ENCODE assay signal across 17 cellular contexts in the genomic region with DNA sequence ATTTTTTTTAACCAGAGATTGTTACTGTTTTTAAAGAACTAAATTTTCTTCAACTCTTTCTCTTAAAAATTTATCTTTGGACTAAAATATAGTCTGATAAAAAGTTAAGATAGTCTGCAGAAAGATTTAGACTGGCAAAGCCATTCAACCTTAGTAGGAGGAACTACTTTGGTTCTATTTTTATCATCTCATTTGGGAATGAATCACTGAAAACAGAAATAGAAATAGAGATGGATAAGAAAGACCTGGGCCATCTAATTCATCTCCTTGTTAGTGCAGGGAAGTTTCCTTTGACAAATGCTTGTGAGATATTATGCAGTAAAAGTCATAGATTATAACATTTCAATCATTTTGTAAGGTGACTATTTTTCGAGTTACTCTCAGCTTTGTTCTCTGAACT.
DNase-seq lines count a peak whose midpoint lies in the region; ATAC-seq, FAIRE-seq and TF ChIP-seq lines count a peak whose summit lies in the region.
"Had no signal": no experiment of that assay in that cellular context is flagged by ENCODE, and none has a peak within 500 bp of the region (broad histone marks: within the 10 kb centered on the region; RNA-seq: fewer than 3 reads in every experiment).

No MANE protein-coding gene starts in this region.

- TF ChIP-seq POLR2A in gastrocnemius medialis (IDR thresholded peaks at IDR 0.05): no peak

- H3K9me3 Mint-ChIP-seq in type B pancreatic cell: peaks cover 9% of the 10 kb centered on the region

- peaks cover 7% of the 10 kb centered on the region for H3K4me1 Mint-ChIP-seq in type B pancreatic cell (ENCODE audit: unreplicated experiment)
- H3K4me1 Mint-ChIP-seq: CD4-positive, alpha-beta memory T cell had no signal

- peaks cover 3% of the 10 kb centered on the region for H3K36me3 Mint-ChIP-seq in type B pancreatic cell
- H3K36me3 Mint-ChIP-seq: CD4-positive, alpha-beta memory T cell had no signal

- H2AFZ ChIP-seq in mesenchymal stem cell (ENCODE audit: low read depth, low read length): no peak overlapping the region
- H2AFZ ChIP-seq: GM23338 had no signal

- H3K4me3 Mint-ChIP-seq in type B pancreatic cell: no peak overlapping the region
- H3K4me3 Mint-ChIP-seq: CD4-positive, alpha-beta memory T cell; GM23338 had no signal

- H3K27ac ChIP-seq in mesenchymal stem cell (ENCODE audit: low read length, poor library complexity, severe bottlenecking) (no peak overlapping the region), gastrocnemius medialis (peak overlapping the region in 3 of 4 donors; percentile 37 to 49 (median 48))
- H3K27ac ChIP-seq: C4-2B had no signal

- no peak overlapping the region for H3K4me2 ChIP-seq in mesenchymal stem cell (ENCODE audit: low read length, poor library complexity, severe bottlenecking)
- H3K4me2 ChIP-seq: GM23338 had no signal

- no peak overlapping the region for H4K8ac ChIP-seq in mesenchymal stem cell (ENCODE audit: low read length)

- no peak overlapping the region for H3K27ac Mint-ChIP-seq in type B pancreatic cell
- H3K27ac Mint-ChIP-seq: CD4-positive, alpha-beta memory T cell; GM23338 had no signal

- intact Hi-C loops in gastrocnemius medialis (cut with DNase I; ENCODE audit: low total_unique reads): no loop called here

- no peak overlapping the region for H3K4ac ChIP-seq in mesenchymal stem cell (ENCODE audit: low read depth in 1 of 2, low read length in 2 of 2)

- peak; percentile 69 to 78 for ATAC-seq in gastrocnemius medialis
- ATAC-seq in GM18870 (IDR thresholded peaks at IDR 0.05; ENCODE audit: unreplicated experiment): no peak
- ATAC-seq: GM23338 had no signal

- H3K18ac ChIP-seq in mesenchymal stem cell (ENCODE audit: low read depth in 1 of 2, low read length in 2 of 2): no peak overlapping the region

- no peaks in the 10 kb centered on the region for H3K4me1 ChIP-seq in mesenchymal stem cell (ENCODE audit: control insufficient read depth, insufficient read depth, low read depth, low read length)
- peaks cover 14 to 21% of the 10 kb centered on the region in 2 donors for H3K4me1 ChIP-seq in gastrocnemius medialis
- H3K4me1 ChIP-seq: BE2C had no signal

- no CpG with 5 or more reads among the region's 1 CpG for WGBS in mesenchymal stem cell

- no peak for DNase-seq in D721Med (ENCODE audit: insufficient read length, low spot score)
- DNase-seq in RPMI7951 (ENCODE audit: low read depth): peak; percentile 17
- DNase-seq in mesenchymal stem cell: no peak
- no peak for DNase-seq in gastrocnemius medialis
- DNase-seq in COLO668 (lab: John Stamatoyannopoulos, UW; ENCODE audit: unreplicated experiment): no peak
- no peak for DNase-seq in hypothalamus (lab: John Stamatoyannopoulos, UW)
- no peak for DNase-seq in type B pancreatic cell (ENCODE audit: extremely low spot score, unreplicated experiment)
- DNase-seq: BE2C; CD4-positive, alpha-beta memory T cell; COR-L47; DND-41; GF-D8; H7 had no signal

- H3K4me3 ChIP-seq in mesenchymal stem cell (ENCODE audit: insufficient read depth in 1 of 2, low read depth in 1 of 2, low read length in 2 of 2) (no peak overlapping the region), gastrocnemius medialis (no peak overlapping the region)
- H3K4me3 ChIP-seq: GM23338 had no signal

- H3K23ac ChIP-seq in mesenchymal stem cell (ENCODE audit: low read length in 2 of 2): no peak overlapping the region

- H3K9me3 ChIP-seq in mesenchymal stem cell (ENCODE audit: control insufficient read depth, low read length): peaks cover 5% of the 10 kb centered on the region
- H3K9me3 ChIP-seq in gastrocnemius medialis: no peaks in the 10 kb centered on the region
- H3K9me3 ChIP-seq: BE2C had no signal

- TF ChIP-seq CTCF in D721Med (IDR thresholded peaks at IDR 0.05; ENCODE audit: insufficient read depth, missing control alignments) (no peak), gastrocnemius medialis (IDR thresholded peaks at IDR 0.05 in 4 of 5, conservative IDR thresholded peaks at IDR 0.05 in 1 of 5) (no peak), type B pancreatic cell (conservative IDR thresholded peaks at IDR 0.05) (no peak)

- H3K36me3 ChIP-seq in mesenchymal stem cell (ENCODE audit: control insufficient read depth in 1 of 2, insufficient read depth in 2 of 2, low read depth in 1 of 2, low read length in 2 of 2): no peaks in the 10 kb centered on the region
- peaks cover 0 to 5% of the 10 kb centered on the region in 2 donors for H3K36me3 ChIP-seq in gastrocnemius medialis
- H3K36me3 ChIP-seq: BE2C had no signal

- H2BK15ac ChIP-seq in mesenchymal stem cell (ENCODE audit: low read depth, poor library complexity, severe bottlenecking): no peak overlapping the region

- H2BK12ac ChIP-seq in mesenchymal stem cell (ENCODE audit: low read length in 2 of 2): no peak overlapping the region

- no peaks in the 10 kb centered on the region for H3K27me3 Mint-ChIP-seq in type B pancreatic cell
- H3K27me3 Mint-ChIP-seq: CD4-positive, alpha-beta memory T cell had no signal

- H4K91ac ChIP-seq in mesenchymal stem cell (ENCODE audit: low read length): no peak overlapping the region

- in situ Hi-C loops in gastrocnemius medialis (cut with MboI; ENCODE audit: low sequenced_read_pairs in 4 of 4): no loop called here

- H2BK5ac ChIP-seq in mesenchymal stem cell (ENCODE audit: low read depth, low read length, poor library complexity, severe bottlenecking): no peak overlapping the region

- no peak overlapping the region for H2AK5ac ChIP-seq in mesenchymal stem cell (ENCODE audit: low read length, severe bottlenecking)

- FAIRE-seq in D721Med (lab: Jason Lieb, UNC): peak; percentile 32
- FAIRE-seq: A204.1 had no signal

- no peak overlapping the region for H2BK120ac ChIP-seq in mesenchymal stem cell (ENCODE audit: low read depth, low read length)

- no peak overlapping the region for H3K14ac ChIP-seq in mesenchymal stem cell (ENCODE audit: low read length in 2 of 2)

- H3K79me1 ChIP-seq in mesenchymal stem cell (replicated peaks; ENCODE audit: low read length, poor library complexity, severe bottlenecking): no peaks in the 10 kb centered on the region

- peak overlapping the region; percentile 44 for H3K9ac ChIP-seq in mesenchymal stem cell (ENCODE audit: low read length)

- no peaks in the 10 kb centered on the region for H3K27me3 ChIP-seq in mesenchymal stem cell (ENCODE audit: control insufficient read depth in 1 of 2, insufficient read depth in 1 of 2, low read length in 2 of 2)
- no peaks in the 10 kb centered on the region for H3K27me3 ChIP-seq in gastrocnemius medialis
- H3K27me3 ChIP-seq: BE2C had no signal
